ENCODE assay signal across 1 cellular context in genomic region chr11:48000432-48000831, GRCh38.
TF ChIP-seq lines count a peak whose summit lies in the region.

No MANE protein-coding gene starts in this region.

TF ChIP-seq in GM12878, 131 proteins besides CTCF, POLR2A, EP300 and RAD21 (continued from another document):
- TF ChIP-seq FOXM1 (IDR thresholded peaks at IDR 0.05; ENCODE audit: low read depth, low read length) (no peak), PRDM15 (CRISPR knock-in tag; IDR thresholded peaks at IDR 0.05) (no peak), SMAD1 (IDR thresholded peaks at IDR 0.05; ENCODE audit: low read depth, partially characterized antibody) (no peak), RFX5 (IDR thresholded peaks at IDR 0.05; ENCODE audit: low read depth, low read length) (no peak), POLR2AphosphoS5 (IDR thresholded peaks at IDR 0.05; ENCODE audit: low read length) (no peak), JUNB (IDR thresholded peaks at IDR 0.05) (no peak), RELA (IDR thresholded peaks at IDR 0.05; ENCODE audit: borderline replicate concordance, partially characterized antibody) (no peak)
